15 cellular contexts compared by ENCODE assay signal in genomic region chr15:90009301-90010063, GRCh38. TPM values are rescaled to one million over a fixed set of nuclear protein-coding genes. Genes with fewer than 3 reads are reported as not detected.
DNase-seq lines count a peak whose midpoint lies in the region; ATAC-seq and TF ChIP-seq lines count a peak whose summit lies in the region.
"Had no signal": no experiment of that assay in that cellular context is flagged by ENCODE, and none has a peak within 500 bp of the region (broad histone marks: within the 10 kb centered on the region; RNA-seq: fewer than 3 reads in every experiment).

No MANE protein-coding gene starts in this region.

- H3K27ac Mint-ChIP-seq in T-helper 17 cell (peak overlapping the region; percentile 39), type B pancreatic cell (peak overlapping the region; percentile 1)
- H3K27ac Mint-ChIP-seq: activated naive CD4-positive, alpha-beta T cell treated with anti-CD3 and anti-CD28 coated beads for 36 hours had no signal

- ATAC-seq in Right ventricle myocardium inferior = no peak
- ATAC-seq in Right ventricle myocardium superior (ENCODE audit: poor library complexity) = no peak
- ATAC-seq in T-helper 17 cell = no peak
- ATAC-seq in left lobe of liver = no peak
- no peak for ATAC-seq in GM18498 (IDR thresholded peaks at IDR 0.05; ENCODE audit: unreplicated experiment)
- no peak for ATAC-seq in GM21825 (IDR thresholded peaks at IDR 0.05; ENCODE audit: unreplicated experiment)
- ATAC-seq: body of pancreas, pancreas had no signal

- peaks cover 61% of the 10 kb centered on the region for H3K4me1 Mint-ChIP-seq in T-helper 17 cell
- peaks cover 30% of the 10 kb centered on the region for H3K4me1 Mint-ChIP-seq in type B pancreatic cell (ENCODE audit: unreplicated experiment)

- no peaks in the 10 kb centered on the region for H3K36me3 Mint-ChIP-seq in T-helper 17 cell (ENCODE audit: low read depth)
- H3K36me3 Mint-ChIP-seq in type B pancreatic cell = peaks cover 22% of the 10 kb centered on the region

- H3K4me3 Mint-ChIP-seq in T-helper 17 cell (no peak overlapping the region), type B pancreatic cell (no peak overlapping the region)
- H3K4me3 Mint-ChIP-seq: activated naive CD4-positive, alpha-beta T cell treated with anti-CD3 and anti-CD28 coated beads for 36 hours had no signal

- no peaks in the 10 kb centered on the region for H3K9me3 ChIP-seq in T-helper 17 cell (ENCODE audit: control insufficient read depth, low read length, poor library complexity, severe bottlenecking)
- H3K9me3 ChIP-seq: body of pancreas, pancreas had no signal

- peak; percentile 70 for DNase-seq in Right ventricle myocardium inferior (ENCODE audit: missing footprints)
- DNase-seq in Right ventricle myocardium superior = no peak
- DNase-seq in T-helper 17 cell = no peak
- peak; percentile 47 for DNase-seq in left lobe of liver (ENCODE audit: low spot score)
- DNase-seq in type B pancreatic cell (ENCODE audit: extremely low spot score, unreplicated experiment) = no peak
- no peak for DNase-seq in HuH-7 (ENCODE audit: low spot score)
- DNase-seq: activated naive CD4-positive, alpha-beta T cell treated with anti-CD3 and anti-CD28 coated beads for 36 hours; body of pancreas; Karpas-422; kidney; NCI-H146; NCI-H446; pancreas had no signal

- TF ChIP-seq CTCF in type B pancreatic cell (conservative IDR thresholded peaks at IDR 0.05) = no peak

- H3K27me3 Mint-ChIP-seq in T-helper 17 cell (no peaks in the 10 kb centered on the region), type B pancreatic cell (no peaks in the 10 kb centered on the region)

- H3K9me3 Mint-ChIP-seq in type B pancreatic cell = no peaks in the 10 kb centered on the region

- intact Hi-C loops in Right ventricle myocardium inferior (cut with DNase I) = no loop called here
- intact Hi-C loops in Right ventricle myocardium superior (cut with DNase I) = no loop called here

RNA-seq across cellular contexts. Expression of gene ZNF710, which starts 8.4 kb away (rescaled TPM):
- total RNA-seq in Right ventricle myocardium inferior (5.4 TPM), Right ventricle myocardium superior (4.9 TPM), T-helper 17 cell (10 to 100 TPM; 11.7 to 14.4 TPM), left lobe of liver (6.7 TPM), type B pancreatic cell (ENCODE audit: low replicate concordance) (34.7 and 47.2 TPM in 2 replicates)

Comparison
In these comparisons a context has a peak if more than half of its experiments do, and no peak if none do; other contexts are left out.
1. DNase-seq: peak in Right ventricle myocardium inferior (single experiment) and left lobe of liver (single experiment); none in Right ventricle myocardium superior (single experiment), T-helper 17 cell (0 of 3), type B pancreatic cell (single experiment) and HuH-7 (single experiment).